In genomic region chr2:80001704-80002103, GRCh38 we compare ENCODE assay signal across 23 cellular contexts.
A peak's percentile ranks its signal among the peaks of the same experiment; 100 is the strongest.
DNase-seq lines count a peak whose midpoint lies in the region; ATAC-seq and TF ChIP-seq lines count a peak whose summit lies in the region.
"Had no signal": no experiment of that assay in that cellular context is flagged by ENCODE, and none has a peak within 500 bp of the region (broad histone marks: within the 10 kb centered on the region; RNA-seq: fewer than 3 reads in every experiment).

No MANE protein-coding gene starts in this region.

- ATAC-seq in omental fat pad (ENCODE audit: low FRiP score) = peak; percentile 67
- ATAC-seq in HG02852 (IDR thresholded peaks at IDR 0.05; ENCODE audit: unreplicated experiment) = no peak
- no peak for ATAC-seq in mucosa of descending colon
- no peak for ATAC-seq in GM19455 (IDR thresholded peaks at IDR 0.05; ENCODE audit: unreplicated experiment)

- no peak overlapping the region for H3K4me3 ChIP-seq in MG63
- H3K4me3 ChIP-seq in mucosa of descending colon = no peak overlapping the region
- no peak overlapping the region for H3K4me3 ChIP-seq in ascending aorta
- H3K4me3 ChIP-seq: BLaER1, cardiac muscle cell, dorsolateral prefrontal cortex, HAP-1, tibial artery had no signal

- intact Hi-C loops in mucosa of descending colon (cut with DNase I, micrococcal nuclease) (no loop called here), ascending aorta (cut with DNase I) (no loop called here)

- H3K27ac ChIP-seq in ascending aorta = no peak overlapping the region
- H3K27ac ChIP-seq: BLaER1, cardiac muscle cell, dorsolateral prefrontal cortex, KMS-11, tibial artery had no signal

- H3K9me3 ChIP-seq in MG63 (no peaks in the 10 kb centered on the region), mucosa of descending colon (no peaks in the 10 kb centered on the region), ascending aorta (no peaks in the 10 kb centered on the region)
- H3K9me3 ChIP-seq: BLaER1, Caco-2, HAP-1, tibial artery had no signal

- TF ChIP-seq CTCF in omental fat pad (IDR thresholded peaks at IDR 0.05) (no peak), mucosa of descending colon (IDR thresholded peaks at IDR 0.05) (no peak), ascending aorta (IDR thresholded peaks at IDR 0.05) (no peak)

- DNase-seq in AG20443 (ENCODE audit: low spot score) (peak; percentile 20), MG63 (peak; percentile 9), fibroblast of gingiva (ENCODE audit: low read depth) (peak; percentile 10), omental fat pad (ENCODE audit: low spot score) (no peak), mucosa of descending colon (no peak), ascending aorta (ENCODE audit: low spot score in 2 of 2) (no peak)
- DNase-seq: activated CD4-positive, alpha-beta memory T cell treated with anti-CD3 and anti-CD28 coated beads, Interleukin-2, amount 10 ng/mL, durations not matched to agents 7 days and 5 days; activated gamma-delta T cell treated with Interleukin-2 at 50 U/mL for 16 hours; dorsolateral prefrontal cortex; foreskin melanocyte; NCI-H1048; NCI-H187 treated with DMSO at 0.1 percent for 48 hours; NCI-H748 treated with DMSO at 0.1 percent for 48 hours; retina; stimulated activated CD4-positive, alpha-beta T cell treated with anti-CD3 and anti-CD28 coated beads, Interleukin-4, amount 100 ng/mL, for 4 hours; tibial artery had no signal

- H3K4me1 ChIP-seq in mucosa of descending colon (ENCODE audit: low read depth) = no peaks in the 10 kb centered on the region
- no peaks in the 10 kb centered on the region for H3K4me1 ChIP-seq in ascending aorta
- H3K4me1 ChIP-seq: BLaER1, HAP-1, tibial artery had no signal

- no peaks in the 10 kb centered on the region for H3K36me3 ChIP-seq in MG63
- no peaks in the 10 kb centered on the region for H3K36me3 ChIP-seq in mucosa of descending colon (ENCODE audit: low read depth)
- H3K36me3 ChIP-seq in ascending aorta = no peaks in the 10 kb centered on the region
- H3K36me3 ChIP-seq: BLaER1, cardiac muscle cell, HAP-1, tibial artery had no signal

- H3K27me3 ChIP-seq in MG63 (no peaks in the 10 kb centered on the region), ascending aorta (no peaks in the 10 kb centered on the region)
- H3K27me3 ChIP-seq: BLaER1, cardiac muscle cell, dorsolateral prefrontal cortex, tibial artery had no signal

Comparison
In these comparisons a context has a peak if more than half of its experiments do, and no peak if none do; other contexts are left out.
1. DNase-seq: peak in AG20443 (single experiment), MG63 (single experiment) and fibroblast of gingiva (single experiment); none in omental fat pad (single experiment), mucosa of descending colon (0 of 3) and ascending aorta (0 of 2).